Comparison of ENCODE assay signal across 4 cellular contexts in genomic region chr16:66630561-66631260, GRCh38. TPM values are rescaled to one million over a fixed set of nuclear protein-coding genes. Genes with fewer than 3 reads are reported as not detected.
"Had no signal": no experiment of that assay in that cellular context is flagged by ENCODE, and none has a peak within 500 bp of the region (broad histone marks: within the 10 kb centered on the region; RNA-seq: fewer than 3 reads in every experiment).

No MANE protein-coding gene starts in this region.

RNA-seq across cellular contexts. Expression of gene CMTM2, which starts 51.4 kb away (rescaled TPM):
- total RNA-seq: LHCN-M2, M059J, MCF 10A, NCI-H460 had no signal
